Comparison of ENCODE assay signal across 8 cellular contexts in genomic region chr17:59440757-59441458, GRCh38.
DNase-seq lines count a peak whose midpoint lies in the region; ATAC-seq lines count a peak whose summit lies in the region.

No MANE protein-coding gene starts in this region.

- peak; percentile 74 for DNase-seq in GM04504 (ENCODE audit: low read depth)
- DNase-seq in NCI-H510A (lab: John Stamatoyannopoulos, UW), result peak; percentile 77
- peak; percentile 86 for DNase-seq in activated CD4-positive, CD25-positive, alpha-beta regulatory T cell treated with anti-CD3 and anti-CD28 coated beads, Interleukin-2, amount 50 U/mL, for 72 hours
- DNase-seq in cerebellar cortex (ENCODE audit: low spot score), result peak; percentile 96
- peak; percentile 92 for DNase-seq in kidney tubule cell (ENCODE audit: low spot score)
- peak; percentile 88 for DNase-seq in stimulated activated CD4-positive, alpha-beta T cell treated with anti-CD3 and anti-CD28 coated beads, Interleukin-1b, Interleukin-23, amount 100 ng/mL, for 48 hours

- ATAC-seq in HG03175 (IDR thresholded peaks at IDR 0.05; ENCODE audit: unreplicated experiment) (peak; percentile 47), GM18517 (IDR thresholded peaks at IDR 0.05; ENCODE audit: unreplicated experiment) (no peak)
